In the genomic region with DNA sequence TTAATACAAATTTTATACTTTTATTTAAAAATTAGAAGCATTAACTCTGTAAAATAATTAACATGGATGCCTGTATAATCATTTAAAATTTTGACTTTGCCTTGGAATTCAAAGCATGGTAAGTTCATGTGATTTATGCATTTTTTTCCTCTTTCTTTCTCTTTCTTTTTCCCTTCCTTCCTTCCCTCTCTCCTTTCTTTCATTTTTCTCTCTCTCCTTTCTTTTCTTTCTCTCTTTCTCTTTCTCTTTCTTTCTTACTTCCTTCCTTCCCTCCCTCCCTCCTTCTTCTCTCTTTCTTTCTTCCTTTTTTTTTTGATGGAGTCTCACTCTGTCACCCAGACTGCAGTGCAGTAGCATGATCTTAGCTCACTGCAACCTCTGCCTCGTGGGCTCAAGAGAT, we compare ENCODE assay signal across 32 cellular contexts. TPM values are rescaled to one million over a fixed set of nuclear protein-coding genes. Genes with fewer than 3 reads are reported as not detected.
"Had no signal": no experiment of that assay in that cellular context is flagged by ENCODE, and none has a peak within 500 bp of the region (broad histone marks: within the 10 kb centered on the region; RNA-seq: fewer than 3 reads in every experiment).

No MANE protein-coding gene starts in this region.

- H3K4me1 ChIP-seq: body of pancreas had no signal

- H3K9me3 ChIP-seq: body of pancreas, SJSA1, SK-N-SH had no signal

- H3K36me3 Mint-ChIP-seq: activated naive CD4-positive, alpha-beta T cell treated with anti-CD3 and anti-CD28 coated beads, Interleukin-2, amount 50 U/mL, for 72 hours had no signal

- H3K27ac Mint-ChIP-seq: activated B cell treated with CpG ODN at 0.5 μM for 24 hours; activated CD8-positive, alpha-beta T cell treated with anti-CD3 and anti-CD28 coated beads, Interleukin-2, amount 10 ng/mL, durations not matched to agents 7 days and 5 days; activated naive CD4-positive, alpha-beta T cell treated with anti-CD3 and anti-CD28 coated beads for 36 hours; activated naive CD4-positive, alpha-beta T cell treated with anti-CD3 and anti-CD28 coated beads, Interleukin-2, amount 50 U/mL, for 72 hours; activated T-helper 1 cell treated with anti-CD3 and anti-CD28 coated beads, Interleukin-12 subunit alpha, Interleukin-12 subunit beta, Interleukin-2, Interleukin-4 antibody, amounts not matched to agents 30 ng/mL and 10 ng/mL and 1 ng/mL, durations not matched to agents 14 hours and 24 hours and 36 hours; T-helper 1 cell treated with Interleukin-12 subunit alpha and Interleukin-12 subunit beta and Interleukin-4 antibody, amounts not matched to agents 30 μg/mL and 1 μg/mL, for 36 hours; T-helper 2 cell treated with Interferon-gamma antibody and Interleukin-4, amounts not matched to agents 5 μg/mL and 100 μg/mL, for 36 hours had no signal

- H3K4me3 Mint-ChIP-seq: activated B cell treated with CpG ODN at 0.5 μM for 24 hours; activated CD8-positive, alpha-beta T cell treated with anti-CD3 and anti-CD28 coated beads, Interleukin-2, amount 10 ng/mL, durations not matched to agents 7 days and 5 days; activated naive CD4-positive, alpha-beta T cell treated with anti-CD3 and anti-CD28 coated beads for 36 hours; activated T-cell treated with anti-CD3 and anti-CD28 coated beads, Interleukin-2, amount 50 U/mL, for 4 hours; activated T-helper 1 cell treated with anti-CD3 and anti-CD28 coated beads, Interleukin-12 subunit alpha, Interleukin-12 subunit beta, Interleukin-2, Interleukin-4 antibody, amounts not matched to agents 30 ng/mL and 10 ng/mL and 1 ng/mL, durations not matched to agents 14 hours and 24 hours and 36 hours; T-helper 1 cell treated with Interleukin-12 subunit alpha and Interleukin-12 subunit beta and Interleukin-4 antibody, amounts not matched to agents 30 μg/mL and 1 μg/mL, for 36 hours; T-helper 2 cell treated with Interferon-gamma antibody and Interleukin-4, amounts not matched to agents 5 μg/mL and 100 μg/mL, for 36 hours had no signal

- H3K27me3 ChIP-seq: adrenal gland, body of pancreas, SJSA1 had no signal

- ATAC-seq: activated CD8-positive, alpha-beta T cell treated with anti-CD3 and anti-CD28 coated beads, Interleukin-2, amount 10 ng/mL, durations not matched to agents 7 days and 5 days; activated naive CD4-positive, alpha-beta T cell treated with anti-CD3 and anti-CD28 coated beads, Interleukin-2, amount 50 U/mL, for 72 hours; activated T-cell treated with anti-CD3 and anti-CD28 coated beads, Interleukin-2, amount 50 U/mL, for 4 hours; body of pancreas; Panc1 had no signal

- H3K27ac ChIP-seq: adrenal gland, body of pancreas, SJSA1 had no signal

- H3K9ac ChIP-seq: SK-N-SH had no signal

- H3K4me3 ChIP-seq: adrenal gland, body of pancreas, SJSA1 had no signal

- H3K27me3 Mint-ChIP-seq: activated B cell treated with CpG ODN at 0.5 μM for 24 hours had no signal

- DNase-seq: activated B cell treated with CpG ODN at 0.5 μM for 24 hours; activated CD4-positive, alpha-beta T cell treated with anti-CD3 and anti-CD28 coated beads for 4 hours; activated CD4-positive, CD25-positive, alpha-beta regulatory T cell treated with anti-CD3 and anti-CD28 coated beads, Interleukin-2, amount 50 U/mL, for 72 hours; activated CD8-positive, alpha-beta T cell treated with anti-CD3 and anti-CD28 coated beads, Interleukin-2, amount 10 ng/mL, durations not matched to agents 7 days and 5 days; activated gamma-delta T cell treated with Interleukin-2 at 50 U/mL for 16 hours; activated naive CD4-positive, alpha-beta T cell treated with anti-CD3 and anti-CD28 coated beads for 36 hours; activated T-cell treated with anti-CD3 and anti-CD28 coated beads for 4 hours; activated T-cell treated with anti-CD3 and anti-CD28 coated beads, Interleukin-2, amount 50 U/mL, for 4 hours; adrenal gland; body of pancreas; caudate nucleus; cerebellar nuclear complex; NCI-H1092 treated with DMSO at 0.1 percent for 48 hours; NCI-H1417 treated with DMSO at 0.1 percent for 48 hours; NCI-H187 treated with DMSO at 0.1 percent for 48 hours; NCI-H2081; NCI-H226; NCI-H446 treated with DMSO at 0.1 percent for 48 hours; NCI-H524; NCI-H69; NCI-H82; SHP77 treated with DMSO at 0.1 percent for 48 hours; SK-N-SH had no signal

- H3K36me3 ChIP-seq: adrenal gland, SJSA1 had no signal

- FAIRE-seq: astrocyte, bronchial epithelial cell, TTC549 had no signal

- H3K4me2 ChIP-seq: SK-N-SH had no signal

- H3K9me3 Mint-ChIP-seq: activated naive CD4-positive, alpha-beta T cell treated with anti-CD3 and anti-CD28 coated beads for 36 hours; activated naive CD4-positive, alpha-beta T cell treated with anti-CD3 and anti-CD28 coated beads, Interleukin-2, amount 50 U/mL, for 72 hours; activated T-cell treated with anti-CD3 and anti-CD28 coated beads, Interleukin-2, amount 50 U/mL, for 4 hours; activated T-helper 1 cell treated with anti-CD3 and anti-CD28 coated beads, Interleukin-12 subunit alpha, Interleukin-12 subunit beta, Interleukin-2, Interleukin-4 antibody, amounts not matched to agents 30 ng/mL and 10 ng/mL and 1 ng/mL, durations not matched to agents 14 hours and 24 hours and 36 hours; T-helper 1 cell treated with Interleukin-12 subunit alpha and Interleukin-12 subunit beta and Interleukin-4 antibody, amounts not matched to agents 30 μg/mL and 1 μg/mL, for 36 hours; T-helper 2 cell treated with Interferon-gamma antibody and Interleukin-4, amounts not matched to agents 5 μg/mL and 100 μg/mL, for 36 hours had no signal

RNA-seq across cellular contexts. Expression of a gene that starts 53.8 kb away (rescaled TPM):
- total RNA-seq: activated B cell treated with CpG ODN at 0.5 μM for 24 hours; activated CD8-positive, alpha-beta T cell treated with anti-CD3 and anti-CD28 coated beads, Interleukin-2, amount 10 ng/mL, durations not matched to agents 7 days and 5 days; activated naive CD4-positive, alpha-beta T cell treated with anti-CD3 and anti-CD28 coated beads for 36 hours; activated naive CD4-positive, alpha-beta T cell treated with anti-CD3 and anti-CD28 coated beads, Interleukin-2, amount 50 U/mL, for 72 hours; activated T-helper 1 cell treated with anti-CD3 and anti-CD28 coated beads, Interleukin-12 subunit alpha, Interleukin-12 subunit beta, Interleukin-2, Interleukin-4 antibody, amounts not matched to agents 30 ng/mL and 10 ng/mL and 1 ng/mL, durations not matched to agents 14 hours and 24 hours and 36 hours had no signal
